2 cellular contexts compared by ENCODE assay signal in the genomic region with DNA sequence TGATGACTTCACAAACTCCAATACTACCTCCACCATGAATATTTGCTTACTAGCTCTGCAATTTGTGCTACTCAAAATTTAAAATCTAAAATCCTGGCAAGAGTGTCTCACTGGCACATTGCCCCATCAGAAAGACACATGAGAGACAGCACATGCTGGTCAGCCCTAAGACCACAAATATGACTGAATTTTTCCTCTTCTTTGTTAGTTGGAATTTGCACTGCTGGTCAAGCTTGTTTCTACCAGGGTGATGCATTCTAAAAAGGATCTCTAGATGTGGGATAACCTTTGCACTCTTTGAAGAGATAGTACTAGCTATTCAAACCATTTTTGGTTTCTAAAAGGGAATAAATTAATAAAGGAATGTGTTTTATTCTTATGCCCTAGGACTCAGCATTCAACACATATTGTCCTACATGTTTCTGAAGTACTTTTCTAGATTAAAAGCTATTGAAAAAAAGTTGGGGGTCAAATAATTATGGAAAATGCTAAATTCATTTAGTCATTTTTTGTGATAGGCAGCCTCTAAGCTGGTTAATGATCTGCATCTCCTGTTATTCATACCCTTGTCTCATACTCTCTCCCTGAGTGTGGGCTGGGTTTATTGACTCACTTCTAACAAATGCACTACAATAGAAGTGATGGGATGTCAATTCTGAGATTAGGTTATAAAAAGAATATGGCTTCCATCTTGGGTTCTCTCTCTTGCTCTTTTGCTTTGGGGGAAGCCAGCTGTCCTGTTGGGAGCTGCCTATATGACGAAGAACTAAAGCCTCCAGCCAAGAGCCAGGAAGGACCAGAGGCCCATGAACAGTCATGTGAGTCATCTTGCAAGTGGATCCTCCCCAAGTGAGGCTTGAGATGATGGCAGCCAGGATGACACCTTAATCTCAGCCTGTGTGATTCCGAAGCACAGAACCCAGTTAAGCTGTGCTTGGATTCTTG.
TF ChIP-seq lines count a peak whose summit lies in the region.

No MANE protein-coding gene starts in this region.

TF ChIP-seq in A549, 52 proteins besides CTCF, POLR2A, EP300 and RAD21 (continued from another document):
- TF ChIP-seq, protein P1, sequence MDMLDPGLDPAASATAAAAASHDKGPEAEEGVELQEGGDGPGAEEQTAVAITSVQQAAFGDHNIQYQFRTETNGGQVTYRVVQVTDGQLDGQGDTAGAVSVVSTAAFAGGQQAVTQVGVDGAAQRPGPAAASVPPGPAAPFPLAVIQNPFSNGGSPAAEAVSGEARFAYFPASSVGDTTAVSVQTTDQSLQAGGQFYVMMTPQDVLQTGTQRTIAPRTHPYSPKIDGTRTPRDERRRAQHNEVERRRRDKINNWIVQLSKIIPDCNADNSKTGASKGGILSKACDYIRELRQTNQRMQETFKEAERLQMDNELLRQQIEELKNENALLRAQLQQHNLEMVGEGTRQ (IDR thresholded peaks at IDR 0.05) = no peak
- no peak for TF ChIP-seq ZC3H11A (IDR thresholded peaks at IDR 0.05)
- TF ChIP-seq NPAS2 (CRISPR knock-in tag; IDR thresholded peaks at IDR 0.05; ENCODE audit: borderline replicate concordance) = no peak
- TF ChIP-seq RARB (CRISPR knock-in tag; IDR thresholded peaks at IDR 0.05) = no peak
- TF ChIP-seq NFE2L2 (conservative IDR thresholded peaks at IDR 0.05; ENCODE audit: low read length) = no peak
- TF ChIP-seq, protein P2, sequence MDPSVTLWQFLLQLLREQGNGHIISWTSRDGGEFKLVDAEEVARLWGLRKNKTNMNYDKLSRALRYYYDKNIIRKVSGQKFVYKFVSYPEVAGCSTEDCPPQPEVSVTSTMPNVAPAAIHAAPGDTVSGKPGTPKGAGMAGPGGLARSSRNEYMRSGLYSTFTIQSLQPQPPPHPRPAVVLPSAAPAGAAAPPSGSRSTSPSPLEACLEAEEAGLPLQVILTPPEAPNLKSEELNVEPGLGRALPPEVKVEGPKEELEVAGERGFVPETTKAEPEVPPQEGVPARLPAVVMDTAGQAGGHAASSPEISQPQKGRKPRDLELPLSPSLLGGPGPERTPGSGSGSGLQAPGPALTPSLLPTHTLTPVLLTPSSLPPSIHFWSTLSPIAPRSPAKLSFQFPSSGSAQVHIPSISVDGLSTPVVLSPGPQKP (IDR thresholded peaks at IDR 0.05; ENCODE audit: low read depth, low read length) = no peak
- TF ChIP-seq, protein P3, sequence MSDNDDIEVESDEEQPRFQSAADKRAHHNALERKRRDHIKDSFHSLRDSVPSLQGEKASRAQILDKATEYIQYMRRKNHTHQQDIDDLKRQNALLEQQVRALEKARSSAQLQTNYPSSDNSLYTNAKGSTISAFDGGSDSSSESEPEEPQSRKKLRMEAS (IDR thresholded peaks at IDR 0.05) = no peak
- no peak for TF ChIP-seq HOXB13 (CRISPR knock-in tag; IDR thresholded peaks at IDR 0.05; ENCODE audit: low read depth)
- TF ChIP-seq, protein P4, sequence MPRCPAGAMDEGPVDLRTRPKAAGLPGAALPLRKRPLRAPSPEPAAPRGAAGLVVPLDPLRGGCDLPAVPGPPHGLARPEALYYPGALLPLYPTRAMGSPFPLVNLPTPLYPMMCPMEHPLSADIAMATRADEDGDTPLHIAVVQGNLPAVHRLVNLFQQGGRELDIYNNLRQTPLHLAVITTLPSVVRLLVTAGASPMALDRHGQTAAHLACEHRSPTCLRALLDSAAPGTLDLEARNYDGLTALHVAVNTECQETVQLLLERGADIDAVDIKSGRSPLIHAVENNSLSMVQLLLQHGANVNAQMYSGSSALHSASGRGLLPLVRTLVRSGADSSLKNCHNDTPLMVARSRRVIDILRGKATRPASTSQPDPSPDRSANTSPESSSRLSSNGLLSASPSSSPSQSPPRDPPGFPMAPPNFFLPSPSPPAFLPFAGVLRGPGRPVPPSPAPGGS (IDR thresholded peaks at IDR 0.05) = no peak

TF ChIP-seq in HEK293, 187 proteins besides CTCF, POLR2A, EP300 and RAD21 (continued from another document):
- TF ChIP-seq, protein P5, sequence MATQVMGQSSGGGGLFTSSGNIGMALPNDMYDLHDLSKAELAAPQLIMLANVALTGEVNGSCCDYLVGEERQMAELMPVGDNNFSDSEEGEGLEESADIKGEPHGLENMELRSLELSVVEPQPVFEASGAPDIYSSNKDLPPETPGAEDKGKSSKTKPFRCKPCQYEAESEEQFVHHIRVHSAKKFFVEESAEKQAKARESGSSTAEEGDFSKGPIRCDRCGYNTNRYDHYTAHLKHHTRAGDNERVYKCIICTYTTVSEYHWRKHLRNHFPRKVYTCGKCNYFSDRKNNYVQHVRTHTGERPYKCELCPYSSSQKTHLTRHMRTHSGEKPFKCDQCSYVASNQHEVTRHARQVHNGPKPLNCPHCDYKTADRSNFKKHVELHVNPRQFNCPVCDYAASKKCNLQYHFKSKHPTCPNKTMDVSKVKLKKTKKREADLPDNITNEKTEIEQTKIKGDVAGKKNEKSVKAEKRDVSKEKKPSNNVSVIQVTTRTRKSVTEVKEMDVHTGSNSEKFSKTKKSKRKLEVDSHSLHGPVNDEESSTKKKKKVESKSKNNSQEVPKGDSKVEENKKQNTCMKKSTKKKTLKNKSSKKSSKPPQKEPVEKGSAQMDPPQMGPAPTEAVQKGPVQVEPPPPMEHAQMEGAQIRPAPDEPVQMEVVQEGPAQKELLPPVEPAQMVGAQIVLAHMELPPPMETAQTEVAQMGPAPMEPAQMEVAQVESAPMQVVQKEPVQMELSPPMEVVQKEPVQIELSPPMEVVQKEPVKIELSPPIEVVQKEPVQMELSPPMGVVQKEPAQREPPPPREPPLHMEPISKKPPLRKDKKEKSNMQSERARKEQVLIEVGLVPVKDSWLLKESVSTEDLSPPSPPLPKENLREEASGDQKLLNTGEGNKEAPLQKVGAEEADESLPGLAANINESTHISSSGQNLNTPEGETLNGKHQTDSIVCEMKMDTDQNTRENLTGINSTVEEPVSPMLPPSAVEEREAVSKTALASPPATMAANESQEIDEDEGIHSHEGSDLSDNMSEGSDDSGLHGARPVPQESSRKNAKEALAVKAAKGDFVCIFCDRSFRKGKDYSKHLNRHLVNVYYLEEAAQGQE (tag by site-specific recombination; IDR thresholded peaks at IDR 0.05) = no peak
- TF ChIP-seq KLF9 (tag by site-specific recombination; IDR thresholded peaks at IDR 0.05; ENCODE audit: low read depth) = no peak
- TF ChIP-seq, protein P6, sequence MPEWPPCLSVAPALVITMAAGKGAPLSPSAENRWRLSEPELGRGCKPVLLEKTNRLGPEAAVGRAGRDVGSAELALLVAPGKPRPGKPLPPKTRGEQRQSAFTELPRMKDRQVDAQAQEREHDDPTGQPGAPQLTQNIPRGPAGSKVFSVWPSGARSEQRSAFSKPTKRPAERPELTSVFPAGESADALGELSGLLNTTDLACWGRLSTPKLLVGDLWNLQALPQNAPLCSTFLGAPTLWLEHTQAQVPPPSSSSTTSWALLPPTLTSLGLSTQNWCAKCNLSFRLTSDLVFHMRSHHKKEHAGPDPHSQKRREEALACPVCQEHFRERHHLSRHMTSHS (tag by site-specific recombination; IDR thresholded peaks at IDR 0.05) = no peak
- TF ChIP-seq SETDB1 (IDR thresholded peaks at IDR 0.05; ENCODE audit: insufficient read length, low read length) = peak; percentile 51
